In genomic region chr9:81933547-81933946, GRCh38 we compare ENCODE assay signal across 2 cellular contexts. TPM values are rescaled to one million over a fixed set of nuclear protein-coding genes. Genes with fewer than 3 reads are reported as not detected.
"Had no signal": no experiment of that assay in that cellular context is flagged by ENCODE, and none has a peak within 500 bp of the region (broad histone marks: within the 10 kb centered on the region; RNA-seq: fewer than 3 reads in every experiment).

No MANE protein-coding gene starts in this region.

RNA-seq across cellular contexts. Expression of gene SPATA31D4, which starts 5.3 kb away (rescaled TPM):
- polyA plus RNA-seq: stomach, urinary bladder had no signal

RNA-seq across cellular contexts. Expression of gene SPATA31D3, which starts 9.8 kb away (rescaled TPM):
- polyA plus RNA-seq: stomach, urinary bladder had no signal

RNA-seq across cellular contexts. Expression of gene SPATA31D1, which starts 55.0 kb away (rescaled TPM):
- polyA plus RNA-seq: stomach had no signal
